ENCODE assay signal across 13 cellular contexts in genomic region chr9:129402341-129402739, GRCh38.
DNase-seq lines count a peak whose midpoint lies in the region; ATAC-seq and TF ChIP-seq lines count a peak whose summit lies in the region.
"Had no signal": no experiment of that assay in that cellular context is flagged by ENCODE, and none has a peak within 500 bp of the region (broad histone marks: within the 10 kb centered on the region; RNA-seq: fewer than 3 reads in every experiment).

No MANE protein-coding gene starts in this region.

- 0 out of 2 replicates have a peak, but pooled peaks have one; percentile 11 for ATAC-seq in Panc1
- no peak for ATAC-seq in thoracic aorta (ENCODE audit: insufficient number of reproducible peaks, low FRiP score, low read depth)
- ATAC-seq in activated T-cell treated with anti-CD3 and anti-CD28 coated beads, Interleukin-2, amount 50 U/mL, for 72 hours (replicated peaks in 1 of 2): no peak
- ATAC-seq in body of pancreas: no peak
- no peak for ATAC-seq in GM19455 (IDR thresholded peaks at IDR 0.05; ENCODE audit: unreplicated experiment)
- ATAC-seq: activated naive CD8-positive, alpha-beta T cell treated with anti-CD3 and anti-CD28 coated beads, Interleukin-2, amount 50 U/mL, for 24 hours had no signal

- intact Hi-C loops in Panc1 (cut with micrococcal nuclease; ENCODE audit: unreplicated experiment): no loop called here
- intact Hi-C loops in body of pancreas (cut with DNase I): no loop called here

- no peak for TF ChIP-seq CTCF in Panc1 (IDR thresholded peaks at IDR 0.05)
- TF ChIP-seq CTCF in endodermal cell (conservative IDR thresholded peaks at IDR 0.05): no peak
- TF ChIP-seq CTCF in mesothelial cell of epicardium (IDR thresholded peaks at IDR 0.05; ENCODE audit: unreplicated experiment): no peak
- TF ChIP-seq CTCF in thoracic aorta (IDR thresholded peaks at IDR 0.05): no peak
- no peak for TF ChIP-seq CTCF in body of pancreas (IDR thresholded peaks at IDR 0.05)

- BruUV-seq in Panc1 (replicated peaks; lab: Mats Ljungman, UMichigan): no TSS peak

- H3K27ac ChIP-seq in Panc1 (ENCODE audit: low read length) (peak overlapping the region; percentile 69), endodermal cell (ENCODE audit: low read depth, low read length) (peak overlapping the region; percentile 79), thoracic aorta (peak overlapping the region in 1 of 2 donors; percentile 34), body of pancreas (no peak overlapping the region)

- H3K27me3 ChIP-seq in Panc1 (ENCODE audit: control insufficient read depth, insufficient read depth, low read length): no peaks in the 10 kb centered on the region
- H3K27me3 ChIP-seq in endodermal cell (ENCODE audit: control insufficient read depth, insufficient read depth, low read length, poor library complexity, severe bottlenecking): no peaks in the 10 kb centered on the region
- H3K27me3 ChIP-seq in thoracic aorta (replicated peaks; ENCODE audit: insufficient read depth): no peaks in the 10 kb centered on the region
- H3K27me3 ChIP-seq in body of pancreas: no peaks in the 10 kb centered on the region

- H3K4me3 ChIP-seq in Panc1 (ENCODE audit: low read depth in 2 of 2, low read length in 2 of 2) (no peak overlapping the region), endodermal cell (ENCODE audit: low read length) (no peak overlapping the region), thoracic aorta (peak overlapping the region; percentile 46), body of pancreas (no peak overlapping the region)

- H3K9ac ChIP-seq in endodermal cell (ENCODE audit: extremely low read depth, low read length, poor library complexity, severe bottlenecking): no peak overlapping the region

- H3K36me3 ChIP-seq in Panc1 (ENCODE audit: control insufficient read depth, insufficient read depth, low read length) (no peaks in the 10 kb centered on the region), endodermal cell (ENCODE audit: control insufficient read depth, insufficient read depth, low read length) (no peaks in the 10 kb centered on the region), thoracic aorta (no peaks in the 10 kb centered on the region), body of pancreas (replicated peaks in 1 of 2; ENCODE audit: insufficient read depth in 1 of 2, low read depth in 2 of 2) (no peaks in the 10 kb centered on the region)

- TF ChIP-seq POLR2A in body of pancreas (IDR thresholded peaks at IDR 0.05): no peak

- H3K9me3 Mint-ChIP-seq in endodermal cell (no peaks in the 10 kb centered on the region), mesothelial cell of epicardium (no peaks in the 10 kb centered on the region)
- H3K9me3 Mint-ChIP-seq in activated T-cell treated with anti-CD3 and anti-CD28 coated beads, Interleukin-2, amount 50 U/mL, for 72 hours: no peaks in the 10 kb centered on the region
- H3K9me3 Mint-ChIP-seq: activated CD4-positive, alpha-beta T cell treated with anti-CD3 and anti-CD28 coated beads, Interleukin-2, amount 10 ng/mL, durations not matched to agents 7 days and 5 days; activated naive CD8-positive, alpha-beta T cell treated with anti-CD3 and anti-CD28 coated beads, Interleukin-2, amount 50 U/mL, for 24 hours had no signal

- H3K4me3 Mint-ChIP-seq in endodermal cell: no peak overlapping the region
- peak overlapping the region; percentile 15 for H3K4me3 Mint-ChIP-seq in mesothelial cell of epicardium
- H3K4me3 Mint-ChIP-seq in activated T-cell treated with anti-CD3 and anti-CD28 coated beads, Interleukin-2, amount 50 U/mL, for 72 hours: no peak overlapping the region
- H3K4me3 Mint-ChIP-seq: activated CD4-positive, alpha-beta T cell treated with anti-CD3 and anti-CD28 coated beads, Interleukin-2, amount 10 ng/mL, durations not matched to agents 7 days and 5 days; activated naive CD8-positive, alpha-beta T cell treated with anti-CD3 and anti-CD28 coated beads, Interleukin-2, amount 50 U/mL, for 24 hours had no signal

- WGBS in endodermal cell (ENCODE audit: insufficient coverage in 1 of 2, insufficient read length in 1 of 2), 2 experiments: 9 to 39% methylated on average over 12 to 20 of the region's 20 CpGs
- 73 to 79% methylated on average over 19 to 20 of the region's 20 CpGs for WGBS in body of pancreas, 2 donors

- no peaks in the 10 kb centered on the region for H3K27me3 Mint-ChIP-seq in endodermal cell (ENCODE audit: insufficient read depth)
- no peaks in the 10 kb centered on the region for H3K27me3 Mint-ChIP-seq in mesothelial cell of epicardium (ENCODE audit: low read depth)
- H3K27me3 Mint-ChIP-seq in activated T-cell treated with anti-CD3 and anti-CD28 coated beads, Interleukin-2, amount 50 U/mL, for 72 hours (ENCODE audit: low read depth): no peaks in the 10 kb centered on the region

- in situ Hi-C loops in Panc1 (cut with HindIII; ENCODE audit: low pct_unique_long_range_greater_than_20kb, low sequenced_read_pairs): no loop called here

- H3K4me1 Mint-ChIP-seq in endodermal cell: peaks cover 10% of the 10 kb centered on the region
- H3K4me1 Mint-ChIP-seq in mesothelial cell of epicardium: peaks cover 57% of the 10 kb centered on the region
- no peaks in the 10 kb centered on the region for H3K4me1 Mint-ChIP-seq in activated T-cell treated with anti-CD3 and anti-CD28 coated beads, Interleukin-2, amount 50 U/mL, for 72 hours (ENCODE audit: low read depth)

- POLR2A ChIA-PET in Panc1 (lab: Charles Lee): no interaction called here

- H3K36me3 Mint-ChIP-seq in endodermal cell (ENCODE audit: low read depth): no peaks in the 10 kb centered on the region
- H3K36me3 Mint-ChIP-seq in mesothelial cell of epicardium: no peaks in the 10 kb centered on the region
- no peaks in the 10 kb centered on the region for H3K36me3 Mint-ChIP-seq in activated T-cell treated with anti-CD3 and anti-CD28 coated beads, Interleukin-2, amount 50 U/mL, for 72 hours (ENCODE audit: insufficient read depth in 2 of 2)

- DNase-seq in Panc1 (ENCODE audit: low read depth, low spot score) (no peak), endodermal cell (peak; percentile 84), mesothelial cell of epicardium (ENCODE audit: low spot score in 2 of 2, unreplicated experiment in 2 of 2) (no peak), thoracic aorta (ENCODE audit: low spot score) (no peak), body of pancreas (no peak), DMS153 treated with DMSO at 0.1 percent for 48 hours (lab: John Stamatoyannopoulos, UW; ENCODE audit: unreplicated experiment) (no peak)
- DNase-seq in activated T-cell treated with anti-CD3 and anti-CD28 coated beads, Interleukin-2, amount 50 U/mL, for 72 hours: no peak
- DNase-seq: activated CD4-positive, alpha-beta T cell treated with anti-CD3 and anti-CD28 coated beads, Interleukin-2, amount 10 ng/mL, durations not matched to agents 7 days and 5 days; activated naive CD8-positive, alpha-beta T cell treated with anti-CD3 and anti-CD28 coated beads, Interleukin-2, amount 50 U/mL, for 24 hours; DMS79; NCI-H1417 treated with DMSO at 0.1 percent for 48 hours; stimulated activated CD4-positive, alpha-beta T cell treated with anti-CD3 and anti-CD28 coated beads, Interleukin-4, amount 100 ng/mL, for 24 hours had no signal

- H3K27ac Mint-ChIP-seq in endodermal cell (peak overlapping the region; percentile 58), mesothelial cell of epicardium (peak overlapping the region; percentile 84)
- H3K27ac Mint-ChIP-seq in activated T-cell treated with anti-CD3 and anti-CD28 coated beads, Interleukin-2, amount 50 U/mL, for 72 hours: no peak overlapping the region
- H3K27ac Mint-ChIP-seq: activated CD4-positive, alpha-beta T cell treated with anti-CD3 and anti-CD28 coated beads, Interleukin-2, amount 10 ng/mL, durations not matched to agents 7 days and 5 days; activated naive CD8-positive, alpha-beta T cell treated with anti-CD3 and anti-CD28 coated beads, Interleukin-2, amount 50 U/mL, for 24 hours had no signal

- CTCF ChIA-PET in Panc1 (lab: Charles Lee): no interaction called here

- H3K4me1 ChIP-seq in Panc1 (ENCODE audit: control insufficient read depth, insufficient read depth, low read length): peaks cover 51% of the 10 kb centered on the region
- H3K4me1 ChIP-seq in endodermal cell (ENCODE audit: control insufficient read depth, insufficient read depth, low read length): no peaks in the 10 kb centered on the region
- H3K4me1 ChIP-seq in thoracic aorta (ENCODE audit: control insufficient read depth in 1 of 2, low read depth in 2 of 2): peaks cover 4 to 25% of the 10 kb centered on the region in 2 donors
- H3K4me1 ChIP-seq in body of pancreas: no peaks in the 10 kb centered on the region

- H3K9me3 ChIP-seq in Panc1 (ENCODE audit: control insufficient read depth, insufficient read depth, low read depth, low read length) (no peaks in the 10 kb centered on the region), endodermal cell (ENCODE audit: control insufficient read depth, low read length) (no peaks in the 10 kb centered on the region), thoracic aorta (no peaks in the 10 kb centered on the region), body of pancreas (no peaks in the 10 kb centered on the region)

Comparison
In these comparisons a context has a peak if more than half of its experiments do, and no peak if none do; other contexts are left out.
1. H3K27ac ChIP-seq: peak in Panc1 (single experiment) and endodermal cell (single experiment); none in body of pancreas (0 of 4).